23 cellular contexts compared by ENCODE assay signal in genomic region chr6:164276211-164276610, GRCh38.
"Had no signal": no experiment of that assay in that cellular context is flagged by ENCODE, and none has a peak within 500 bp of the region (broad histone marks: within the 10 kb centered on the region; RNA-seq: fewer than 3 reads in every experiment).

No MANE protein-coding gene starts in this region.

- ATAC-seq: effector memory CD8-positive, alpha-beta T cell; esophagus mucosa; foreskin keratinocyte; gastroesophageal sphincter; left colon; left lobe of liver; lower lobe of right lung; mucosa of descending colon had no signal

- H3K79me2 ChIP-seq: hepatocyte had no signal

- DNase-seq: colonic mucosa; cortex of kidney; effector CD8-positive, alpha-beta T cell; effector memory CD8-positive, alpha-beta T cell; endodermal cell; erythroblast; esophagus squamous epithelium; foreskin keratinocyte; hypothalamus; immature natural killer cell; islet precursor cell; kidney; kidney glomerular epithelial cell; left colon; left ventricle myocardium inferior; lower lobe of right lung; mesenchymal stem cell; mucosa of descending colon had no signal

- H3K4me1 ChIP-seq: colonic mucosa, esophagus squamous epithelium, foreskin keratinocyte, gastroesophageal sphincter, left ventricle myocardium inferior, lower lobe of right lung had no signal

- H3K9me3 ChIP-seq: colonic mucosa, lower lobe of right lung had no signal

- H2AFZ ChIP-seq: hepatocyte had no signal

- H3K27me3 ChIP-seq: colonic mucosa, esophagus squamous epithelium, foreskin keratinocyte, gastroesophageal sphincter, hepatocyte had no signal

- H3K4me2 ChIP-seq: hepatocyte had no signal

- H3K36me3 ChIP-seq: colonic mucosa, esophagus squamous epithelium, gastroesophageal sphincter, left ventricle myocardium inferior, lower lobe of right lung had no signal

- H3K27ac ChIP-seq: colonic mucosa, epithelial cell of prostate, esophagus squamous epithelium, foreskin keratinocyte, gastroesophageal sphincter, hepatocyte, left ventricle myocardium inferior, lower lobe of right lung had no signal

- H3K4me3 ChIP-seq: colonic mucosa, esophagus squamous epithelium, gastroesophageal sphincter, hepatocyte, left ventricle myocardium inferior, lower lobe of right lung, mucosa of descending colon had no signal
